In genomic region chr6:6856538-6857523, GRCh38 we compare ENCODE assay signal across 8 cellular contexts.
DNase-seq lines count a peak whose midpoint lies in the region; ATAC-seq and TF ChIP-seq lines count a peak whose summit lies in the region.

No MANE protein-coding gene starts in this region.

- peak overlapping the region; percentile 90 for H3K27ac Mint-ChIP-seq in MCF 10A (ENCODE audit: low read depth, unreplicated experiment)

- CTCF ChIA-PET in MCF 10A (lab: Yijun Ruan, JAX): interaction anchor here (0.6 to 1.4 kb wide), 7 partner anchors 26 to 228 kb away, joined by 3 to 4 read pairs (median 4); no protein-coding TSS in a partner anchor

- TF ChIP-seq POLR2A in lower leg skin (IDR thresholded peaks at IDR 0.05): no peak

- TSS peak; percentile 80 for BruUV-seq in MCF 10A (replicated peaks; lab: Mats Ljungman, UMichigan)

- peak; percentile 23 for DNase-seq in NCI-H82 (lab: John Stamatoyannopoulos, UW)
- DNase-seq in NCI-H82 treated with DMSO at 0.1 percent for 48 hours (lab: John Stamatoyannopoulos, UW; ENCODE audit: unreplicated experiment): no peak
- peak; percentile 83 for DNase-seq in SW480 (ENCODE audit: low spot score)
- DNase-seq in MCF 10A (ENCODE audit: unreplicated experiment): peak; percentile 99
- DNase-seq in lower leg skin (ENCODE audit: low spot score in 2 of 2): peak; percentile 52 to 91
- peak; percentile 20 for DNase-seq in stimulated activated CD8-positive, alpha-beta memory T cell treated with anti-CD3 and anti-CD28 coated beads, Interleukin-4, amount 100 ng/mL, for 24 hours (ENCODE audit: low read depth)
- DNase-seq in KG1 (lab: John Stamatoyannopoulos, UW): no peak

- TF ChIP-seq CTCF in MCF 10A (IDR thresholded peaks at IDR 0.05; ENCODE audit: unreplicated experiment): no peak
- no peak for TF ChIP-seq CTCF in lower leg skin (IDR thresholded peaks at IDR 0.05)

- POLR2A ChIA-PET in MCF 10A (lab: Yijun Ruan, JAX): interaction anchor here (0.6 to 3.1 kb wide), 40 partner anchors 13 to 1191 kb away, joined by 3 to 31 read pairs (median 5); partner anchors contain the start of gene DSP

- H3K4me3 Mint-ChIP-seq in MCF 10A (ENCODE audit: unreplicated experiment): peak overlapping the region; percentile 61

- peaks cover 31% of the 10 kb centered on the region for H3K4me1 Mint-ChIP-seq in MCF 10A (ENCODE audit: insufficient read depth, unreplicated experiment)

- H3K9me3 Mint-ChIP-seq in MCF 10A (ENCODE audit: unreplicated experiment): no peaks in the 10 kb centered on the region

- H3K27me3 Mint-ChIP-seq in MCF 10A (ENCODE audit: insufficient read depth, unreplicated experiment): no peaks in the 10 kb centered on the region

- intact Hi-C loops in MCF 10A (cut with micrococcal nuclease): loop anchor here (2.0 kb wide), 1 partner anchor 14 kb away; no protein-coding TSS in a partner anchor
- intact Hi-C loops in lower leg skin (cut with DNase I; ENCODE audit: low total_unique reads): no loop called here

- H3K36me3 Mint-ChIP-seq in MCF 10A (ENCODE audit: insufficient read depth, unreplicated experiment): peaks cover 8% of the 10 kb centered on the region

- no peak overlapping the region for H3K4me3 ChIP-seq in lower leg skin (ENCODE audit: low read depth, poor library complexity, severe bottlenecking)

- 13% methylated on average over 21 to 23 of the region's 23 CpGs for WGBS in lower leg skin, 2 donors

- ATAC-seq in HG03108 (IDR thresholded peaks at IDR 0.05; ENCODE audit: unreplicated experiment): peak; percentile 76

Comparison
In these comparisons a context has a peak if more than half of its experiments do, and no peak if none do; other contexts are left out.
1. DNase-seq: peak in NCI-H82 (single experiment), SW480 (single experiment), MCF 10A (single experiment), lower leg skin (2 of 2) and stimulated activated CD8-positive, alpha-beta memory T cell treated with anti-CD3 and anti-CD28 coated beads, Interleukin-4, amount 100 ng/mL, for 24 hours (single experiment); none in NCI-H82 treated with DMSO at 0.1 percent for 48 hours (single experiment) and KG1 (single experiment).